ENCODE assay signal across 1 cellular context in genomic region chr6:28140616-28141015, GRCh38.
TF ChIP-seq lines count a peak whose summit lies in the region.

No MANE protein-coding gene starts in this region.

TF ChIP-seq in GM12878, 131 proteins besides CTCF, POLR2A, EP300 and RAD21:
- TF ChIP-seq SRF (IDR thresholded peaks at IDR 0.05; ENCODE audit: low read depth in 2 of 2, low read length in 2 of 2) (no peak), SMAD5 (IDR thresholded peaks at IDR 0.05; ENCODE audit: low read depth) (no peak), TCF7 (IDR thresholded peaks at IDR 0.05; ENCODE audit: borderline replicate concordance) (no peak), POLR2AphosphoS5 (IDR thresholded peaks at IDR 0.05; ENCODE audit: low read length) (no peak), ZNF274 (IDR thresholded peaks at IDR 0.05; ENCODE audit: insufficient read depth, insufficient read length) (no peak), RELB (IDR thresholded peaks at IDR 0.05; ENCODE audit: low read depth) (no peak), NRF1 (conservative IDR thresholded peaks at IDR 0.05; ENCODE audit: low read depth, low read length) (no peak), IKZF1 (conservative IDR thresholded peaks at IDR 0.05) (no peak), KLF5 (IDR thresholded peaks at IDR 0.05; ENCODE audit: partially characterized antibody) (no peak), BCLAF1 (IDR thresholded peaks at IDR 0.05) (no peak), CBX3 (IDR thresholded peaks at IDR 0.05; ENCODE audit: borderline replicate concordance, low read depth) (no peak), IRF4 (IDR thresholded peaks at IDR 0.05; ENCODE audit: low read depth, low read length) (no peak), PAX8 (IDR thresholded peaks at IDR 0.05) (no peak), USF2 (IDR thresholded peaks at IDR 0.05; ENCODE audit: borderline replicate concordance, low read depth, low read length) (no peak), CHD1 (IDR thresholded peaks at IDR 0.05; ENCODE audit: low read depth, low read length) (no peak), BRCA1 (IDR thresholded peaks at IDR 0.05; ENCODE audit: low read depth, low read length) (no peak)
